ENCODE assay signal across 1 cellular context in the genomic region with DNA sequence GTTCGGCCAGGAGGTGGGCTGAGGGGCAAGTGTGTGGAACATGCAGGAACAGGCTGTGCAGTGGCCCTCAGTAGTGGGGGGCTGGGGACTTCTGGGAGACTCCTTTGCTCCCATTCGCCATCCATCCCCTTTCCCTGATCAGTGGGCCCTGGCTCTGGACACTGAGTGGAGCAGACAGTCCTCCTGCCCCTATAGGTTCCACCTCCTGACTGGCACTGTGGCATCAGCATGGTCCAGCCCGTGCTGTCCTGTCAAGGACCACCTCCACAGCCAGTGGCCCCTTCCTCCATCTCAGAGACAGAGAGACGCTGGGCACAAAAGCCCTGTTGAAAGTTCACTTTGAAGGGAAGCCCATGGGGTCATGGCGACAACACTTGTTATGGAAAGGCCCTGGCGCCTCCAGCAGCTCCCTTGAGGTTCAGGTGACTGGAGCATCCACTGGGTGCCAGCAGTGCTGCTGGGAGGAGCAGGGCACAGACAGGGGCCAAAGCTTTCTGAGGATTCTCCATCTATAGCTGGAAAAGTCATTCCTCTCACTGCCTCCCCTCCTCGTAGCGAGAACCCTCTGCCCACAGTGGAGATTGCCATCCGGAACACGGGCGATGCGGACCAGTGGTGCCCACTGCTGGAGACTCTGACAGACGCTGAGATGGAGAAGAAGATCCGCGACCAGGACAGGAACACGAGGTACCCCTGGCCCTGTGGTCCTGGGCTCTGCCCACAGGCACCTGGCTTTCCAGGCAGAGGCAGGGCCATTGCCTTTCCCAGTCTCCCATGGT.
TF ChIP-seq lines count a peak whose summit lies in the region.

No MANE protein-coding gene starts in this region.

TF ChIP-seq in IMR-90, 13 proteins besides CTCF, POLR2A, EP300 and RAD21:
- TF ChIP-seq BHLHE40 (IDR thresholded peaks at IDR 0.05; ENCODE audit: low read depth, low read length): no peak
- no peak for TF ChIP-seq RFX5 (IDR thresholded peaks at IDR 0.05; ENCODE audit: low read depth, low read length)
- no peak for TF ChIP-seq CEBPB (IDR thresholded peaks at IDR 0.05; ENCODE audit: low read depth, low read length)
- TF ChIP-seq, protein P1, sequence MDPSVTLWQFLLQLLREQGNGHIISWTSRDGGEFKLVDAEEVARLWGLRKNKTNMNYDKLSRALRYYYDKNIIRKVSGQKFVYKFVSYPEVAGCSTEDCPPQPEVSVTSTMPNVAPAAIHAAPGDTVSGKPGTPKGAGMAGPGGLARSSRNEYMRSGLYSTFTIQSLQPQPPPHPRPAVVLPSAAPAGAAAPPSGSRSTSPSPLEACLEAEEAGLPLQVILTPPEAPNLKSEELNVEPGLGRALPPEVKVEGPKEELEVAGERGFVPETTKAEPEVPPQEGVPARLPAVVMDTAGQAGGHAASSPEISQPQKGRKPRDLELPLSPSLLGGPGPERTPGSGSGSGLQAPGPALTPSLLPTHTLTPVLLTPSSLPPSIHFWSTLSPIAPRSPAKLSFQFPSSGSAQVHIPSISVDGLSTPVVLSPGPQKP (IDR thresholded peaks at IDR 0.05; ENCODE audit: borderline replicate concordance, low read depth, low read length): no peak
- TF ChIP-seq NFE2L2 (IDR thresholded peaks at IDR 0.05; ENCODE audit: low read depth, low read length): no peak
- TF ChIP-seq FOS (IDR thresholded peaks at IDR 0.05; ENCODE audit: low read depth, low read length): no peak
- no peak for TF ChIP-seq RCOR1 (IDR thresholded peaks at IDR 0.05; ENCODE audit: insufficient replicate concordance, low read length)
- TF ChIP-seq MAZ (IDR thresholded peaks at IDR 0.05; ENCODE audit: borderline replicate concordance, low read depth, low read length): no peak
- no peak for TF ChIP-seq CHD1 (IDR thresholded peaks at IDR 0.05; ENCODE audit: low read depth, low read length)
- TF ChIP-seq SMC3 (IDR thresholded peaks at IDR 0.05; ENCODE audit: low read depth, low read length): no peak
- TF ChIP-seq MAFK (IDR thresholded peaks at IDR 0.05; ENCODE audit: low read depth, low read length): no peak
- no peak for TF ChIP-seq MXI1 (IDR thresholded peaks at IDR 0.05; ENCODE audit: borderline replicate concordance, low read depth, low read length)
- TF ChIP-seq, protein P2, sequence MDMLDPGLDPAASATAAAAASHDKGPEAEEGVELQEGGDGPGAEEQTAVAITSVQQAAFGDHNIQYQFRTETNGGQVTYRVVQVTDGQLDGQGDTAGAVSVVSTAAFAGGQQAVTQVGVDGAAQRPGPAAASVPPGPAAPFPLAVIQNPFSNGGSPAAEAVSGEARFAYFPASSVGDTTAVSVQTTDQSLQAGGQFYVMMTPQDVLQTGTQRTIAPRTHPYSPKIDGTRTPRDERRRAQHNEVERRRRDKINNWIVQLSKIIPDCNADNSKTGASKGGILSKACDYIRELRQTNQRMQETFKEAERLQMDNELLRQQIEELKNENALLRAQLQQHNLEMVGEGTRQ (IDR thresholded peaks at IDR 0.05; ENCODE audit: low read depth, low read length): no peak
